Comparison of ENCODE assay signal across 9 cellular contexts in genomic region chr17:58049533-58049932, GRCh38.
"Had no signal": no experiment of that assay in that cellular context is flagged by ENCODE, and none has a peak within 500 bp of the region (broad histone marks: within the 10 kb centered on the region; RNA-seq: fewer than 3 reads in every experiment).

No MANE protein-coding gene starts in this region.

- DNase-seq: HFFc6 had no signal

- H3K4me1 Mint-ChIP-seq: IgD-negative memory B cell had no signal

- H3K4me3 Mint-ChIP-seq: GM23338, HFFc6, IgD-negative memory B cell had no signal

- H2AFZ ChIP-seq: GM23338 had no signal

- H3K4me2 ChIP-seq: GM23338 had no signal

- H3K27ac Mint-ChIP-seq: GM23338, HFFc6, IgD-negative memory B cell had no signal

- FAIRE-seq: H1, H54, HepG2 had no signal

- H3K4me1 ChIP-seq: HAP-1 had no signal

- H3K4me3 ChIP-seq: GM23338, HAP-1 had no signal

- H3K9me3 Mint-ChIP-seq: GM23338, HFFc6 had no signal

- H3K9me3 ChIP-seq: HAP-1 had no signal

- H3K27ac ChIP-seq: HL-60 had no signal

- ATAC-seq: GM23338, HCT116, HepG2 had no signal

- H3K36me3 ChIP-seq: HAP-1 had no signal

- H3K36me3 Mint-ChIP-seq: IgD-negative memory B cell had no signal
